In the genomic region with DNA sequence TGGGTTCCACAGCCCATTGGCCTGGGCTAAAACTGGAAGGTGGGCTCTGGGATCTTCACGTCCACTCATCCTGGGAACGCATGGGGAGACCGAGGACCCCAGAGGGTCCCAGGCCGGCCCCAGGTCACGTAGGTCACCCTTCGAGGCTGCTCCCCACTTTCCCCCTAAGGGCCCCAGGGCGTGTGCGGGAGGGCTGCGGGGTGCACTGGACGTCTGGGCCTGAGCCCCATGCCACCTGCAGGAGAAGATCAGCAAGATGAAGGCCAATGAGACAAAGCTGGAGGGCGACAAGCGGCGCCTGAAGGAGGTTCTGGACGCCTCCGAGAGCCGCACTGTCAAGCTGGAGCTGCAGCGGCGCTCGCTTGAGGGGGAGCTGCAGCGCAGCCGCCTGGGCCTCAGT, we compare ENCODE assay signal across 24 cellular contexts. TPM values are rescaled to one million over a fixed set of nuclear protein-coding genes. Genes with fewer than 3 reads are reported as not detected.
"Had no signal": no experiment of that assay in that cellular context is flagged by ENCODE, and none has a peak within 500 bp of the region (broad histone marks: within the 10 kb centered on the region; RNA-seq: fewer than 3 reads in every experiment).

No MANE protein-coding gene starts in this region.

- DNase-seq: activated CD4-positive, alpha-beta memory T cell treated with anti-CD3 and anti-CD28 coated beads for 36 hours; activated CD4-positive, alpha-beta T cell treated with anti-CD3 and anti-CD28 coated beads, Interleukin-2, amount 10 ng/mL, durations not matched to agents 7 days and 5 days; activated CD4-positive, CD25-positive, alpha-beta regulatory T cell treated with anti-CD3 and anti-CD28 coated beads, Interleukin-2, amount 50 U/mL, for 72 hours; activated gamma-delta T cell; activated naive CD4-positive, alpha-beta T cell treated with anti-CD3 and anti-CD28 coated beads for 36 hours; activated T-cell treated with anti-CD3 and anti-CD28 coated beads for 4 hours; activated T-cell treated with anti-CD3 and anti-CD28 coated beads, Interleukin-2, amount 50 U/mL, for 48 hours; MG63; NCI-H1436; NCI-H1694 treated with DMSO at 0.1 percent for 48 hours; NCI-H2029 treated with DMSO at 0.1 percent for 48 hours; NCI-H345; NCI-H510A; NCI-H526 treated with DMSO at 0.1 percent for 48 hours; NCI-H82; OCI-M1; RPMI8226 had no signal

- H3K4me3 ChIP-seq: breast epithelium, MG63 had no signal

- H3K4me1 Mint-ChIP-seq: activated CD4-positive, alpha-beta T cell treated with anti-CD3 and anti-CD28 coated beads, Interleukin-2, amount 10 ng/mL, durations not matched to agents 7 days and 5 days; activated T-helper 17 cell treated with anti-CD3 and anti-CD28 coated beads, Interleukin-2, amount 50 U/mL, for 72 hours had no signal

- H3K4me3 Mint-ChIP-seq: activated CD4-positive, alpha-beta memory T cell treated with anti-CD3 and anti-CD28 coated beads for 36 hours; activated CD4-positive, alpha-beta T cell treated with anti-CD3 and anti-CD28 coated beads, Interleukin-2, amount 10 ng/mL, durations not matched to agents 7 days and 5 days; activated naive CD4-positive, alpha-beta T cell treated with anti-CD3 and anti-CD28 coated beads for 36 hours; activated naive CD8-positive, alpha-beta T cell; activated T-helper 17 cell treated with anti-CD3 and anti-CD28 coated beads, Interleukin-2, amount 50 U/mL, for 72 hours; T-helper 1 cell treated with Interleukin-12 subunit alpha and Interleukin-12 subunit beta and Interleukin-4 antibody, amounts not matched to agents 30 μg/mL and 1 μg/mL, for 36 hours; WTC11 had no signal

- H3K36me3 ChIP-seq: breast epithelium had no signal

- H3K27me3 ChIP-seq: breast epithelium, MG63 had no signal

- H3K27me3 Mint-ChIP-seq: activated CD4-positive, alpha-beta memory T cell treated with anti-CD3 and anti-CD28 coated beads for 36 hours; activated CD4-positive, alpha-beta T cell treated with anti-CD3 and anti-CD28 coated beads, Interleukin-2, amount 10 ng/mL, durations not matched to agents 7 days and 5 days; activated naive CD8-positive, alpha-beta T cell; activated T-helper 17 cell treated with anti-CD3 and anti-CD28 coated beads, Interleukin-2, amount 50 U/mL, for 72 hours had no signal

- ATAC-seq: activated T-helper 17 cell treated with anti-CD3 and anti-CD28 coated beads, Interleukin-2, amount 50 U/mL, for 72 hours; Panc1; WTC11 had no signal

- H3K9me3 ChIP-seq: breast epithelium, MG63 had no signal

- H3K27ac Mint-ChIP-seq: activated CD4-positive, alpha-beta memory T cell treated with anti-CD3 and anti-CD28 coated beads for 36 hours; activated CD4-positive, alpha-beta T cell treated with anti-CD3 and anti-CD28 coated beads, Interleukin-2, amount 10 ng/mL, durations not matched to agents 7 days and 5 days; activated naive CD4-positive, alpha-beta T cell treated with anti-CD3 and anti-CD28 coated beads for 36 hours; activated naive CD8-positive, alpha-beta T cell; activated T-helper 17 cell treated with anti-CD3 and anti-CD28 coated beads, Interleukin-2, amount 50 U/mL, for 72 hours; T-helper 1 cell treated with Interleukin-12 subunit alpha and Interleukin-12 subunit beta and Interleukin-4 antibody, amounts not matched to agents 30 μg/mL and 1 μg/mL, for 36 hours; WTC11 had no signal

- H3K9me3 Mint-ChIP-seq: activated CD4-positive, alpha-beta memory T cell treated with anti-CD3 and anti-CD28 coated beads for 36 hours; activated CD4-positive, alpha-beta T cell treated with anti-CD3 and anti-CD28 coated beads, Interleukin-2, amount 10 ng/mL, durations not matched to agents 7 days and 5 days; activated naive CD4-positive, alpha-beta T cell treated with anti-CD3 and anti-CD28 coated beads for 36 hours; activated T-helper 17 cell treated with anti-CD3 and anti-CD28 coated beads, Interleukin-2, amount 50 U/mL, for 72 hours; T-helper 1 cell treated with Interleukin-12 subunit alpha and Interleukin-12 subunit beta and Interleukin-4 antibody, amounts not matched to agents 30 μg/mL and 1 μg/mL, for 36 hours; WTC11 had no signal

RNA-seq across cellular contexts. Expression of gene MFAP2, which starts 12.5 kb away (rescaled TPM):
- total RNA-seq: activated CD4-positive, alpha-beta memory T cell treated with anti-CD3 and anti-CD28 coated beads for 36 hours; activated CD4-positive, alpha-beta T cell treated with anti-CD3 and anti-CD28 coated beads, Interleukin-2, amount 10 ng/mL, durations not matched to agents 7 days and 5 days; activated CD8-positive, alpha-beta memory T cell treated with anti-CD3 and anti-CD28 coated beads for 36 hours; activated naive CD4-positive, alpha-beta T cell treated with anti-CD3 and anti-CD28 coated beads for 36 hours; activated T-helper 17 cell treated with anti-CD3 and anti-CD28 coated beads, Interleukin-2, amount 50 U/mL, for 72 hours had no signal
